Comparison of ENCODE assay signal across 22 cellular contexts in genomic region chrX:140933874-140934655, GRCh38.
"Had no signal": no experiment of that assay in that cellular context is flagged by ENCODE, and none has a peak within 500 bp of the region (broad histone marks: within the 10 kb centered on the region; RNA-seq: fewer than 3 reads in every experiment).

No MANE protein-coding gene starts in this region.

- H3K4me2 ChIP-seq: hepatocyte had no signal

- H3K9me3 Mint-ChIP-seq: stimulated activated naive CD8-positive, alpha-beta T cell treated with anti-CD3 and anti-CD28 coated beads, Interleukin-15, amount 100 ng/mL, for 72 hours had no signal

- H3K4me3 Mint-ChIP-seq: naive thymus-derived CD8-positive, alpha-beta T cell; stimulated activated memory B cell treated with anti-CD40 and anti-IgM and Interleukin-4, amounts not matched to agents 10 μg/mL and 1 μg/mL and 100 μg/mL, for 72 hours; stimulated activated naive CD8-positive, alpha-beta T cell treated with anti-CD3 and anti-CD28 coated beads, Interleukin-15, amount 100 ng/mL, for 72 hours had no signal

- ATAC-seq: left colon; left ventricle myocardium superior; naive thymus-derived CD8-positive, alpha-beta T cell; sciatic nerve; stimulated activated memory B cell treated with anti-CD40 and anti-IgM and Interleukin-4, amounts not matched to agents 10 μg/mL and 1 μg/mL and 100 μg/mL, for 72 hours; stimulated activated naive CD8-positive, alpha-beta T cell treated with anti-CD3 and anti-CD28 coated beads, Interleukin-15, amount 100 ng/mL, for 72 hours; upper lobe of right lung had no signal

- H3K27me3 Mint-ChIP-seq: naive thymus-derived CD8-positive, alpha-beta T cell; stimulated activated memory B cell treated with anti-CD40 and anti-IgM and Interleukin-4, amounts not matched to agents 10 μg/mL and 1 μg/mL and 100 μg/mL, for 72 hours; stimulated activated naive CD8-positive, alpha-beta T cell treated with anti-CD3 and anti-CD28 coated beads, Interleukin-15, amount 100 ng/mL, for 72 hours had no signal

- DNase-seq: dorsolateral prefrontal cortex; effector CD8-positive, alpha-beta T cell; foreskin melanocyte; head of caudate nucleus; left colon; left ventricle myocardium superior; naive thymus-derived CD8-positive, alpha-beta T cell; posterior cingulate gyrus; spleen; stimulated activated CD4-positive, alpha-beta T cell treated with anti-CD3 and anti-CD28 coated beads, Interleukin-15, amount 100 ng/mL, for 24 hours; stimulated activated CD4-positive, alpha-beta T cell treated with anti-CD3 and anti-CD28 coated beads, Interleukin-1b, Interleukin-23, amount 100 ng/mL, for 48 hours; stimulated activated CD4-positive, alpha-beta T cell treated with anti-CD3 and anti-CD28 coated beads, Interleukin-4, amount 100 ng/mL, for 24 hours; stimulated activated naive CD8-positive, alpha-beta T cell treated with anti-CD3 and anti-CD28 coated beads, Interleukin-15, amount 100 ng/mL, for 72 hours; testis; upper lobe of right lung had no signal

- H3K27ac ChIP-seq: dorsolateral prefrontal cortex, hepatocyte, neutrophil, spleen, testis, tibial nerve, upper lobe of right lung, vagina had no signal

- H3K79me2 ChIP-seq: hepatocyte had no signal

- H3K27ac Mint-ChIP-seq: naive thymus-derived CD8-positive, alpha-beta T cell; stimulated activated memory B cell treated with anti-CD40 and anti-IgM and Interleukin-4, amounts not matched to agents 10 μg/mL and 1 μg/mL and 100 μg/mL, for 72 hours; stimulated activated naive CD8-positive, alpha-beta T cell treated with anti-CD3 and anti-CD28 coated beads, Interleukin-15, amount 100 ng/mL, for 72 hours had no signal

- H3K4me1 Mint-ChIP-seq: naive thymus-derived CD8-positive, alpha-beta T cell; stimulated activated memory B cell treated with anti-CD40 and anti-IgM and Interleukin-4, amounts not matched to agents 10 μg/mL and 1 μg/mL and 100 μg/mL, for 72 hours; stimulated activated naive CD8-positive, alpha-beta T cell treated with anti-CD3 and anti-CD28 coated beads, Interleukin-15, amount 100 ng/mL, for 72 hours had no signal

- H3K27me3 ChIP-seq: hepatocyte, neutrophil, spleen, testis, tibial nerve, upper lobe of right lung, vagina had no signal

- H3K4me1 ChIP-seq: spleen, testis, tibial nerve, upper lobe of right lung, vagina had no signal

- H3K4me3 ChIP-seq: dorsolateral prefrontal cortex, hepatocyte, lung, spleen, testis, tibial nerve, upper lobe of right lung, vagina had no signal

- H3K36me3 Mint-ChIP-seq: naive thymus-derived CD8-positive, alpha-beta T cell; stimulated activated memory B cell treated with anti-CD40 and anti-IgM and Interleukin-4, amounts not matched to agents 10 μg/mL and 1 μg/mL and 100 μg/mL, for 72 hours had no signal
